In the genomic region with DNA sequence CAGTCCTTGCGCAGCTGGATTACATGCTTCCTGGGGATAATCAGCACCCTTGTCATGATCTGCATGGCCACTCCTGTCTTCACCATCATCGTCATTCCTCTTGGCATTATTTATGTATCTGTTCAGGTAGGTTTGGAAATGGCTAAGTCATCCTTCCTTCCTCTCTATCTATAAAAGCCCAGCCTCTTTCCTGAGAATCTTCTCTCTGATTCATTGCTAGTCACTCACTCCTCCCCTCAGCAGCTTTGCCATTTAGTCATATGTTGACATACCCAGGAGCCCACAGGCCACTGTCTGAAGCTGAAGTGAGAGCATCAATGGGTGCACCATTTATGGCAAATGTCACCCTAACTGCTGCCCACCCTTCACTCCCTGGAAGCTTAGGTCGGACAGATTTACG, we compare ENCODE assay signal across 14 cellular contexts. TPM values are rescaled to one million over a fixed set of nuclear protein-coding genes. Genes with fewer than 3 reads are reported as not detected.
DNase-seq lines count a peak whose midpoint lies in the region; ATAC-seq and TF ChIP-seq lines count a peak whose summit lies in the region.
"Had no signal": no experiment of that assay in that cellular context is flagged by ENCODE, and none has a peak within 500 bp of the region (broad histone marks: within the 10 kb centered on the region; RNA-seq: fewer than 3 reads in every experiment).

No MANE protein-coding gene starts in this region.

- H3K9me3 ChIP-seq in left ventricle myocardium inferior (replicated peaks), result no peaks in the 10 kb centered on the region
- H3K9me3 ChIP-seq in left lung, result no peaks in the 10 kb centered on the region
- H3K9me3 ChIP-seq: esophagus muscularis mucosa, HAP-1 had no signal

- ATAC-seq in left lung, result no peak
- ATAC-seq: left colon had no signal

- H3K4me3 Mint-ChIP-seq in activated naive CD4-positive, alpha-beta T cell treated with anti-CD3 and anti-CD28 coated beads for 36 hours, result no peak overlapping the region
- H3K4me3 Mint-ChIP-seq: CD4-positive, alpha-beta T cell had no signal

- H3K36me3 Mint-ChIP-seq in activated naive CD4-positive, alpha-beta T cell treated with anti-CD3 and anti-CD28 coated beads for 36 hours (ENCODE audit: low read depth), result no peaks in the 10 kb centered on the region

- no peaks in the 10 kb centered on the region for H3K36me3 ChIP-seq in left ventricle myocardium inferior
- no peaks in the 10 kb centered on the region for H3K36me3 ChIP-seq in left lung
- H3K36me3 ChIP-seq: esophagus muscularis mucosa, HAP-1 had no signal

- H3K27me3 ChIP-seq in left ventricle myocardium inferior (ENCODE audit: low read depth) (no peaks in the 10 kb centered on the region), left lung (no peaks in the 10 kb centered on the region)
- H3K27me3 ChIP-seq: esophagus muscularis mucosa had no signal

- H3K27ac ChIP-seq in left ventricle myocardium inferior (replicated peaks) (no peak overlapping the region), left lung (no peak overlapping the region)
- H3K27ac ChIP-seq: esophagus muscularis mucosa had no signal

- no peaks in the 10 kb centered on the region for H3K27me3 Mint-ChIP-seq in activated naive CD4-positive, alpha-beta T cell treated with anti-CD3 and anti-CD28 coated beads for 36 hours (ENCODE audit: low read depth)
- H3K27me3 Mint-ChIP-seq: CD4-positive, alpha-beta T cell had no signal

- intact Hi-C loops in activated naive CD4-positive, alpha-beta T cell treated with anti-CD3 and anti-CD28 coated beads for 36 hours (cut with micrococcal nuclease), result no loop called here
- intact Hi-C loops in left ventricle myocardium inferior (cut with micrococcal nuclease), result no loop called here
- intact Hi-C loops in left lung (cut with DNase I), result no loop called here

- H3K4me3 ChIP-seq in left ventricle myocardium inferior, result no peak overlapping the region
- no peak overlapping the region for H3K4me3 ChIP-seq in left lung
- H3K4me3 ChIP-seq: esophagus muscularis mucosa, HAP-1 had no signal

- H3K4me1 ChIP-seq in left ventricle myocardium inferior (peaks cover 7% of the 10 kb centered on the region), left lung (no peaks in the 10 kb centered on the region)
- H3K4me1 ChIP-seq: esophagus muscularis mucosa, HAP-1 had no signal

- no peaks in the 10 kb centered on the region for H3K9me3 Mint-ChIP-seq in activated naive CD4-positive, alpha-beta T cell treated with anti-CD3 and anti-CD28 coated beads for 36 hours
- H3K9me3 Mint-ChIP-seq: CD4-positive, alpha-beta T cell had no signal

- CTCF ChIA-PET in activated naive CD4-positive, alpha-beta T cell treated with anti-CD3 and anti-CD28 coated beads for 36 hours (lab: Charles Lee), result no interaction called here

- DNase-seq in activated naive CD4-positive, alpha-beta T cell treated with anti-CD3 and anti-CD28 coated beads for 36 hours, result peak; percentile 25
- no peak for DNase-seq in activated naive CD4-positive, alpha-beta T cell treated with Interleukin-2 at 50 U/mL for 16 hours
- DNase-seq in NCI-H460 (ENCODE audit: extremely low read depth, low read depth) (peak; percentile 78), epidermal melanocyte (ENCODE audit: insufficient read length, low spot score) (peak; percentile 19), renal cortical epithelial cell (ENCODE audit: low read depth) (peak; percentile 62), left ventricle myocardium inferior (no peak), medulla oblongata (ENCODE audit: extremely low spot score) (no peak), left lung (no peak)
- DNase-seq: CD4-positive, alpha-beta T cell; left colon; NCI-H2227 treated with DMSO at 0.1 percent for 48 hours; stimulated activated CD4-positive, alpha-beta T cell treated with anti-CD3 and anti-CD28 coated beads, Interleukin-2, amount 100 ng/mL, for 48 hours had no signal

- TF ChIP-seq CTCF in left ventricle myocardium inferior (IDR thresholded peaks at IDR 0.05; ENCODE audit: borderline replicate concordance), result no peak
- no peak for TF ChIP-seq CTCF in left lung (IDR thresholded peaks at IDR 0.05)

- H3K27ac Mint-ChIP-seq in activated naive CD4-positive, alpha-beta T cell treated with anti-CD3 and anti-CD28 coated beads for 36 hours, result no peak overlapping the region
- H3K27ac Mint-ChIP-seq: CD4-positive, alpha-beta T cell had no signal

- H3K4me1 Mint-ChIP-seq in activated naive CD4-positive, alpha-beta T cell treated with anti-CD3 and anti-CD28 coated beads for 36 hours (ENCODE audit: low read depth), result peaks cover 4% of the 10 kb centered on the region

RNA-seq across cellular contexts. Expression of gene ABCC2, which starts 52.0 kb away (rescaled TPM):
- under 1 TPM; 0.20 to 0.64 TPM for total RNA-seq in activated naive CD4-positive, alpha-beta T cell treated with anti-CD3 and anti-CD28 coated beads for 36 hours
- total RNA-seq in NCI-H460 (2014; rRNA removed; shearing (Covaris generic)), result 191 and 232 TPM in 2 replicates
- polyA plus RNA-seq in NCI-H460 (2014; cell fraction: nucleus; rRNA removed), result 403 and 538 TPM in 2 replicates
- total RNA-seq in renal cortical epithelial cell (0.17 and 0.65 TPM in 2 replicates), left ventricle myocardium inferior (0.22 TPM), left lung (1 to 10 TPM; 1.1 to 1.8 TPM)

Comparison
In these comparisons a context has a peak if more than half of its experiments do, and no peak if none do; other contexts are left out.
1. DNase-seq: peak in activated naive CD4-positive, alpha-beta T cell treated with anti-CD3 and anti-CD28 coated beads for 36 hours (single experiment), NCI-H460 (single experiment), epidermal melanocyte (single experiment) and renal cortical epithelial cell (single experiment); none in activated naive CD4-positive, alpha-beta T cell treated with Interleukin-2 at 50 U/mL for 16 hours (single experiment), left ventricle myocardium inferior (single experiment), medulla oblongata (single experiment) and left lung (0 of 2).
2. RNA of gene ABCC2, which starts 52.0 kb away (total RNA-seq): 191 to 232 TPM in NCI-H460; 1.1 to 1.8 TPM in left lung, 0.17 to 0.65 TPM in renal cortical epithelial cell, 0.20 to 0.64 TPM in activated naive CD4-positive, alpha-beta T cell treated with anti-CD3 and anti-CD28 coated beads for 36 hours and 0.22 TPM in left ventricle myocardium inferior (single experiment); every median in the first group is over 10 times any median in the second.